Comparison of ENCODE assay signal across 14 cellular contexts in the genomic region with DNA sequence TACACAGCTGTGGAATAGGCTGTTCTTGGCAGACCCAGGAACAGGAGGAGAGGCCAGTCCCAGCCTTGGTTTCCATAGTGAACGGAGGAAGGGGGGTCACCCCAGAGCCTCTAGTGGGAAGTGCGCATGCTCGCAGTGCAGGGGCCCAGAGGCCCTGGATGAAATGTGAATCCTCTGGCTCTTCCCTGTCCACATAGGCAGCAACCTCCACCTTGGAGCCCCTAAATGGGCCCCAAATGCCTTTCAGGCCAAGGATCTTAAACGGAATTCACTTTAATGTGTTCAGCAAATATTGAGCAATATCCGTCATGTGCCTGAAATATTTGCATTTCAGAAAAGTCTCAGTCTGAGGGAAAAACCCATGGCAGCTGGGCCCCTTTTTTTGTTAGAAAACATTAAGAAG. TPM values are rescaled to one million over a fixed set of nuclear protein-coding genes. Genes with fewer than 3 reads are reported as not detected.
DNase-seq lines count a peak whose midpoint lies in the region; ATAC-seq, FAIRE-seq and TF ChIP-seq lines count a peak whose summit lies in the region.
"Had no signal": no experiment of that assay in that cellular context is flagged by ENCODE, and none has a peak within 500 bp of the region (broad histone marks: within the 10 kb centered on the region; RNA-seq: fewer than 3 reads in every experiment).

No MANE protein-coding gene starts in this region.

- FAIRE-seq in astrocyte (lab: Jason Lieb, UNC): no peak

- no peaks in the 10 kb centered on the region for H3K9me3 ChIP-seq in astrocyte (ENCODE audit: insufficient read depth, low read depth, low read length)
- H3K9me3 ChIP-seq: esophagus squamous epithelium, suprapubic skin had no signal

- no peak overlapping the region for H3K4me3 Mint-ChIP-seq in astrocyte (ENCODE audit: unreplicated experiment)

- H3K79me2 ChIP-seq in astrocyte (ENCODE audit: insufficient read depth, low read length): no peaks in the 10 kb centered on the region

- H3K4me1 Mint-ChIP-seq in astrocyte (ENCODE audit: low read depth, unreplicated experiment): peaks cover 3% of the 10 kb centered on the region

- no peak overlapping the region for H3K27ac ChIP-seq in astrocyte (ENCODE audit: low read depth, low read length)
- H3K27ac ChIP-seq: spleen, suprapubic skin had no signal

- no peak overlapping the region for H3K9ac ChIP-seq in astrocyte (ENCODE audit: low read length)

- no peaks in the 10 kb centered on the region for H3K4me1 ChIP-seq in astrocyte (ENCODE audit: insufficient read depth, low read length)
- H3K4me1 ChIP-seq: suprapubic skin had no signal

- H3K36me3 Mint-ChIP-seq in astrocyte (ENCODE audit: low read depth, unreplicated experiment): no peaks in the 10 kb centered on the region

- no peaks in the 10 kb centered on the region for H3K27me3 Mint-ChIP-seq in astrocyte (ENCODE audit: low read depth, unreplicated experiment)

- DNase-seq in astrocyte (ENCODE audit: low read depth): peak; percentile 2
- DNase-seq in iPS DF 19.7 (ENCODE audit: low read depth, low spot score): peak; percentile 7
- DNase-seq in putamen (ENCODE audit: low spot score): peak; percentile 66
- DNase-seq in foreskin melanocyte: no peak
- DNase-seq in CD1c-positive myeloid dendritic cell (ENCODE audit: extremely low spot score): no peak
- no peak for DNase-seq in activated CD4-positive, alpha-beta T cell treated with anti-CD3 and anti-CD28 coated beads, Interleukin-2, amount 50 U/mL, for 1 hour
- no peak for DNase-seq in D341Med (ENCODE audit: low spot score)
- DNase-seq: activated T-cell treated with anti-CD3 and anti-CD28 coated beads, Interleukin-2, amount 50 U/mL, for 48 hours; EL; esophagus squamous epithelium; SIG-M5; spleen had no signal

- no peaks in the 10 kb centered on the region for H3K36me3 ChIP-seq in astrocyte (ENCODE audit: insufficient read depth, low read length)
- H3K36me3 ChIP-seq: esophagus squamous epithelium, spleen, suprapubic skin had no signal

- no peaks in the 10 kb centered on the region for H3K27me3 ChIP-seq in astrocyte (ENCODE audit: insufficient read depth, low read length)
- H3K27me3 ChIP-seq: esophagus squamous epithelium had no signal

- H3K27ac Mint-ChIP-seq in astrocyte (ENCODE audit: unreplicated experiment): no peak overlapping the region

- peak; percentile 52 for ATAC-seq in GM18868 (IDR thresholded peaks at IDR 0.05; ENCODE audit: unreplicated experiment)

- H2AFZ ChIP-seq in astrocyte (ENCODE audit: low read depth, low read length): no peak overlapping the region

- H3K4me2 ChIP-seq in astrocyte (ENCODE audit: low read length): no peak overlapping the region

- H4K20me1 ChIP-seq in astrocyte (ENCODE audit: insufficient read depth, low read length): peaks cover 5% of the 10 kb centered on the region

- peaks cover 2% of the 10 kb centered on the region for H3K9me3 Mint-ChIP-seq in astrocyte (ENCODE audit: unreplicated experiment)

- no peak overlapping the region for H3K4me3 ChIP-seq in astrocyte (ENCODE audit: insufficient read depth, low read depth, low read length)
- H3K4me3 ChIP-seq: esophagus squamous epithelium, spleen, suprapubic skin had no signal

- no peak for TF ChIP-seq CTCF in astrocyte (IDR thresholded peaks at IDR 0.05; ENCODE audit: insufficient read depth, low read depth, low read length)

RNA-seq across cellular contexts. Expression of gene NDN, which starts 3.3 kb away (rescaled TPM):
- total RNA-seq in astrocyte: 59.5 and 61.6 TPM in 2 replicates

RNA-seq across cellular contexts. Expression of gene MAGEL2, which starts 42.8 kb away (rescaled TPM):
- total RNA-seq in astrocyte: 8.1 and 8.6 TPM in 2 replicates
- total RNA-seq: suprapubic skin had no signal

Comparison
In these comparisons a context has a peak if more than half of its experiments do, and no peak if none do; other contexts are left out.
1. DNase-seq: peak in astrocyte (single experiment), iPS DF 19.7 (single experiment) and putamen (single experiment); none in foreskin melanocyte (single experiment), CD1c-positive myeloid dendritic cell (single experiment), activated CD4-positive, alpha-beta T cell treated with anti-CD3 and anti-CD28 coated beads, Interleukin-2, amount 50 U/mL, for 1 hour (single experiment) and D341Med (single experiment).